Comparison of ENCODE assay signal across 3 cellular contexts in genomic region chr3:148540266-148540665, GRCh38.
"Had no signal": no experiment of that assay in that cellular context is flagged by ENCODE, and none has a peak within 500 bp of the region (broad histone marks: within the 10 kb centered on the region; RNA-seq: fewer than 3 reads in every experiment).

No MANE protein-coding gene starts in this region.

- H3K4me3 ChIP-seq: GM12878 had no signal

- DNase-seq: GDM1, GF-D8 had no signal
